In genomic region chr4:87979810-87980209, GRCh38 we compare ENCODE assay signal across 25 cellular contexts. TPM values are rescaled to one million over a fixed set of nuclear protein-coding genes. Genes with fewer than 3 reads are reported as not detected.
A peak's percentile ranks its signal among the peaks of the same experiment; 100 is the strongest.
DNase-seq lines count a peak whose midpoint lies in the region; ATAC-seq, FAIRE-seq and TF ChIP-seq lines count a peak whose summit lies in the region.
"Had no signal": no experiment of that assay in that cellular context is flagged by ENCODE, and none has a peak within 500 bp of the region (broad histone marks: within the 10 kb centered on the region; RNA-seq: fewer than 3 reads in every experiment).

No MANE protein-coding gene starts in this region.

- H3K9ac ChIP-seq in mesenchymal stem cell (ENCODE audit: low read length): no peak overlapping the region

- no peaks in the 10 kb centered on the region for H3K9me3 Mint-ChIP-seq in Calu3 (ENCODE audit: low read depth, unreplicated experiment)
- no peaks in the 10 kb centered on the region for H3K9me3 Mint-ChIP-seq in activated T-cell treated with anti-CD3 and anti-CD28 coated beads, Interleukin-2, amount 50 U/mL, for 4 hours
- H3K9me3 Mint-ChIP-seq: CD14-positive monocyte; CD4-positive, alpha-beta memory T cell; GM23338 had no signal

- no peak overlapping the region for H2AFZ ChIP-seq in mesenchymal stem cell (ENCODE audit: low read depth, low read length)

- no peak for FAIRE-seq in A549 (lab: Jason Lieb, UNC)
- FAIRE-seq: GM12878, GM19239, H54, K562 had no signal

- TF ChIP-seq EP300 in A549 (IDR thresholded peaks at IDR 0.05): no peak

- TF ChIP-seq RAD21 in A549 (conservative IDR thresholded peaks at IDR 0.05 in 1 of 2, IDR thresholded peaks at IDR 0.05 in 1 of 2): no peak

- no peak for DNase-seq in A549 (ENCODE audit: low read depth in 1 of 2, low spot score in 1 of 2)
- DNase-seq in Calu3: no peak
- no peak for DNase-seq in dorsolateral prefrontal cortex
- DNase-seq in mesenchymal stem cell: no peak
- DNase-seq in RKO (ENCODE audit: low spot score): no peak
- DNase-seq in islet precursor cell: no peak
- DNase-seq in activated T-cell treated with anti-CD3 and anti-CD28 coated beads, Interleukin-2, amount 50 U/mL, for 4 hours: no peak
- DNase-seq: 8988T; ACHN; AML-193; CD4-positive, alpha-beta memory T cell; DMS 273 treated with DMSO at 0.1 percent for 48 hours; DMS53; DND-41; EL; HCEC 1CT; IMR-90 had no signal

- no peak overlapping the region for H4K8ac ChIP-seq in mesenchymal stem cell (ENCODE audit: low read length)

- H3K4me1 ChIP-seq in A549: peaks cover 19% of the 10 kb centered on the region
- H3K4me1 ChIP-seq in mesenchymal stem cell (ENCODE audit: control insufficient read depth, insufficient read depth, low read depth, low read length): peaks cover 3% of the 10 kb centered on the region

- H3K4me3 ChIP-seq in A549 (no peak overlapping the region), dorsolateral prefrontal cortex (peak overlapping the region in 32 of 59 donors; percentile 4 to 74 (median 63)), mesenchymal stem cell (ENCODE audit: insufficient read depth in 1 of 2, low read depth in 1 of 2, low read length in 2 of 2) (no peak overlapping the region)
- H3K4me3 ChIP-seq: GM12878, GM23338, K562 had no signal

- H3K36me3 ChIP-seq in mesenchymal stem cell (ENCODE audit: control insufficient read depth in 1 of 2, insufficient read depth in 2 of 2, low read depth in 1 of 2, low read length in 2 of 2): peaks cover 0 to 8% of the 10 kb centered on the region in 2 experiments

- peak overlapping the region; percentile 18 for H2AK5ac ChIP-seq in mesenchymal stem cell (ENCODE audit: low read length, severe bottlenecking)

- intact Hi-C loops in Calu3 (cut with micrococcal nuclease; ENCODE audit: unreplicated experiment): no loop called here
- intact Hi-C loops in dorsolateral prefrontal cortex (cut with DNase I): no loop called here

- CTCF ChIA-PET in A549 (lab: Yijun Ruan, JAX): interaction anchor here (9.2 kb wide), 1 partner anchor 128 kb away, joined by 142 read pairs; no protein-coding TSS in a partner anchor
- CTCF ChIA-PET in Calu3 (lab: Charles Lee): no interaction called here

- no peak overlapping the region for H2BK120ac ChIP-seq in mesenchymal stem cell (ENCODE audit: low read depth, low read length)

- ATAC-seq in A549: no peak
- no peak for ATAC-seq in activated T-cell treated with anti-CD3 and anti-CD28 coated beads, Interleukin-2, amount 50 U/mL, for 4 hours
- no peak for ATAC-seq in GM18502 (IDR thresholded peaks at IDR 0.05; ENCODE audit: poor library complexity, unreplicated experiment)
- ATAC-seq: GM12878, GM23338, K562 had no signal

- H3K4me2 ChIP-seq in A549 (peak overlapping the region; percentile 81; the same call in 2 of the 3 replicates), mesenchymal stem cell (ENCODE audit: low read length, poor library complexity, severe bottlenecking) (no peak overlapping the region)
- H3K4me2 ChIP-seq: GM23338 had no signal

- POLR2A ChIA-PET in A549 (lab: Yijun Ruan, JAX): no interaction called here

- no peak overlapping the region for H2BK15ac ChIP-seq in mesenchymal stem cell (ENCODE audit: low read depth, poor library complexity, severe bottlenecking)

- no peak overlapping the region for H3K14ac ChIP-seq in mesenchymal stem cell (ENCODE audit: low read length in 2 of 2)

- no peak for TF ChIP-seq POLR2A in A549 (IDR thresholded peaks at IDR 0.05; ENCODE audit: low read length)

- BruUV-seq in Calu3 (replicated peaks; lab: Mats Ljungman, UMichigan): no TSS peak

- H3K4me3 Mint-ChIP-seq in Calu3 (ENCODE audit: low read depth, unreplicated experiment): peak overlapping the region; percentile 40
- no peak overlapping the region for H3K4me3 Mint-ChIP-seq in activated T-cell treated with anti-CD3 and anti-CD28 coated beads, Interleukin-2, amount 50 U/mL, for 4 hours
- H3K4me3 Mint-ChIP-seq: CD14-positive monocyte; CD4-positive, alpha-beta memory T cell; GM23338 had no signal

- H3K79me1 ChIP-seq in mesenchymal stem cell (replicated peaks; ENCODE audit: low read length, poor library complexity, severe bottlenecking): peaks cover 5% of the 10 kb centered on the region

- TF ChIP-seq CTCF in A549 (IDR thresholded peaks at IDR 0.05) (no peak), Calu3 (IDR thresholded peaks at IDR 0.05; ENCODE audit: unreplicated experiment) (no peak), dorsolateral prefrontal cortex (IDR thresholded peaks at IDR 0.05 in 54 of 56, conservative IDR thresholded peaks at IDR 0.05 in 2 of 56; ENCODE audit: low read depth in 1 of 56, partially characterized antibody in 56 of 56) (no peak)

- 83% methylated on average over 1 of the region's 1 CpG for WGBS in A549 (ENCODE audit: missing lambda C conversion rate)
- 100% methylated on average over 1 of the region's 1 CpG for WGBS in mesenchymal stem cell

- no peak overlapping the region for H4K91ac ChIP-seq in mesenchymal stem cell (ENCODE audit: low read length)

- H3K9me3 ChIP-seq in A549 (no peaks in the 10 kb centered on the region), mesenchymal stem cell (ENCODE audit: control insufficient read depth, low read length) (no peaks in the 10 kb centered on the region)

- H3K27ac ChIP-seq in A549: peak overlapping the region; percentile 82 to 88
- peak overlapping the region in 48 of 59 donors; percentile 10 to 97 (median 90) for H3K27ac ChIP-seq in dorsolateral prefrontal cortex
- no peak overlapping the region for H3K27ac ChIP-seq in mesenchymal stem cell (ENCODE audit: low read length, poor library complexity, severe bottlenecking)
- H3K27ac ChIP-seq: HL-60 had no signal

- H3K36me3 Mint-ChIP-seq in Calu3 (ENCODE audit: insufficient read depth, unreplicated experiment): peaks cover 72% of the 10 kb centered on the region
- no peaks in the 10 kb centered on the region for H3K36me3 Mint-ChIP-seq in activated T-cell treated with anti-CD3 and anti-CD28 coated beads, Interleukin-2, amount 50 U/mL, for 4 hours (ENCODE audit: insufficient read depth)
- H3K36me3 Mint-ChIP-seq: CD14-positive monocyte; CD4-positive, alpha-beta memory T cell had no signal

- H3K18ac ChIP-seq in mesenchymal stem cell (ENCODE audit: low read depth in 1 of 2, low read length in 2 of 2): no peak overlapping the region

- H3K27me3 ChIP-seq in dorsolateral prefrontal cortex (no peaks in the 10 kb centered on the region), mesenchymal stem cell (ENCODE audit: control insufficient read depth in 1 of 2, insufficient read depth in 1 of 2, low read length in 2 of 2) (no peaks in the 10 kb centered on the region)

- no peak overlapping the region for H2BK12ac ChIP-seq in mesenchymal stem cell (ENCODE audit: low read length in 2 of 2)

- H3K4me1 Mint-ChIP-seq in Calu3 (ENCODE audit: low read depth, unreplicated experiment): peaks cover 10% of the 10 kb centered on the region
- H3K4me1 Mint-ChIP-seq in activated T-cell treated with anti-CD3 and anti-CD28 coated beads, Interleukin-2, amount 50 U/mL, for 4 hours (ENCODE audit: low read depth): peaks cover 5% of the 10 kb centered on the region

- H3K27ac Mint-ChIP-seq in Calu3 (ENCODE audit: unreplicated experiment): no peak overlapping the region
- H3K27ac Mint-ChIP-seq: CD14-positive monocyte; CD4-positive, alpha-beta memory T cell; GM23338 had no signal

- no peak overlapping the region for H3K23ac ChIP-seq in mesenchymal stem cell (ENCODE audit: low read length in 2 of 2)

- no peaks in the 10 kb centered on the region for H3K27me3 Mint-ChIP-seq in Calu3 (ENCODE audit: unreplicated experiment)
- peaks cover 34% of the 10 kb centered on the region for H3K27me3 Mint-ChIP-seq in activated T-cell treated with anti-CD3 and anti-CD28 coated beads, Interleukin-2, amount 50 U/mL, for 4 hours (ENCODE audit: low read depth)

- no peak overlapping the region for H3K4ac ChIP-seq in mesenchymal stem cell (ENCODE audit: low read depth in 1 of 2, low read length in 2 of 2)

- no peak overlapping the region for H2BK5ac ChIP-seq in mesenchymal stem cell (ENCODE audit: low read depth, low read length, poor library complexity, severe bottlenecking)

TF ChIP-seq in A549, 52 proteins besides CTCF, POLR2A, EP300 and RAD21 (continues in another document):
- TF ChIP-seq EHF (CRISPR knock-in tag; IDR thresholded peaks at IDR 0.05) (no peak), MYC (IDR thresholded peaks at IDR 0.05; ENCODE audit: borderline replicate concordance, low read length) (no peak), CBX8 (IDR thresholded peaks at IDR 0.05) (no peak), BCL3 (IDR thresholded peaks at IDR 0.05) (no peak), HEYL (CRISPR knock-in tag; IDR thresholded peaks at IDR 0.05) (no peak)

RNA-seq across cellular contexts. Expression of gene SPP1, which starts 4.3 kb away (rescaled TPM):
- 415 and 509 TPM in 2 replicates for polyA plus RNA-seq in A549 (2011; rRNA removed)
- polyA plus RNA-seq in A549 (2012; cell fraction: cytosol; rRNA removed): 198 and 219 TPM in 2 replicates
- 164 and 242 TPM in 2 replicates for polyA plus RNA-seq in A549 (2012; cell fraction: nucleus; rRNA removed)
- polyA plus RNA-seq in A549 (2017; fragmentation: RNase III; extraction: RNeasy Plus Mini Kit Qiagen cat#74134 plus additional on column Dnase treatment): 176 to 226 TPM (median 198 TPM) in 3 replicates
- polyA minus RNA-seq in A549 (2011; rRNA and poly(A)+ RNA removed): 277 and 302 TPM in 2 replicates
- total RNA-seq in Calu3 (2022): 1,002 and 1,878 TPM in 2 replicates
- 1,000 to 10,000 TPM in 7 of 120 experiments, 100 to 1,000 TPM in 112, 10 to 100 TPM in 1; 91.5 to 1,848 (median 415) TPM for total RNA-seq in dorsolateral prefrontal cortex
- polyA plus RNA-seq in mesenchymal stem cell (2013, experiment 1 of 2): 14.7 TPM
- polyA plus RNA-seq in mesenchymal stem cell (2013, experiment 2 of 2): 14.8 TPM
- total RNA-seq in activated T-cell treated with anti-CD3 and anti-CD28 coated beads, Interleukin-2, amount 50 U/mL, for 4 hours: under 1 TPM; 0.63 to 0.87 (median 0.81) TPM
- polyA plus RNA-seq: CD14-positive monocyte; CD4-positive, alpha-beta memory T cell had no signal

RNA-seq across cellular contexts. Expression of gene PKD2, which starts 27.6 kb away (rescaled TPM):
- 38.6 and 57.6 TPM in 2 replicates for polyA plus RNA-seq in A549 (2011; rRNA removed)
- polyA plus RNA-seq in A549 (2012; cell fraction: cytosol; rRNA removed): 10.6 and 14.9 TPM in 2 replicates
- polyA plus RNA-seq in A549 (2012; cell fraction: nucleus; rRNA removed): 12.7 and 25.1 TPM in 2 replicates
- 30.6 to 40.2 TPM (median 39.4 TPM) in 3 replicates for polyA plus RNA-seq in A549 (2017; fragmentation: RNase III; extraction: RNeasy Plus Mini Kit Qiagen cat#74134 plus additional on column Dnase treatment)
- 37.9 and 40.6 TPM in 2 replicates for polyA minus RNA-seq in A549 (2011; rRNA and poly(A)+ RNA removed)
- total RNA-seq in Calu3 (2022): 30.4 and 31.6 TPM in 2 replicates
- 10 to 100 TPM; 29.7 to 60.9 (median 40.7) TPM for total RNA-seq in dorsolateral prefrontal cortex
- 32.4 TPM for polyA plus RNA-seq in mesenchymal stem cell (2013, experiment 1 of 2)
- polyA plus RNA-seq in mesenchymal stem cell (2013, experiment 2 of 2): 32.9 TPM
- total RNA-seq in activated T-cell treated with anti-CD3 and anti-CD28 coated beads, Interleukin-2, amount 50 U/mL, for 4 hours: 1 to 10 TPM; 2.8 to 6.0 (median 4.2) TPM

Comparison
In these comparisons a context has a peak if more than half of its experiments do, and no peak if none do; other contexts are left out.
1. H3K4me3 ChIP-seq: peak in dorsolateral prefrontal cortex (32 of 59); none in A549 (single experiment) and mesenchymal stem cell (0 of 2).
2. RNA of gene SPP1, which starts 4.3 kb away (total RNA-seq): 1,002 to 1,878 TPM in Calu3 and 91.5 to 1,848 TPM in dorsolateral prefrontal cortex; 0.63 to 0.87 TPM in activated T-cell treated with anti-CD3 and anti-CD28 coated beads, Interleukin-2, amount 50 U/mL, for 4 hours; every median in the first group is over 10 times any median in the second.